In genomic region chr6:107665386-107665785, GRCh38 we compare ENCODE assay signal across 16 cellular contexts.
DNase-seq lines count a peak whose midpoint lies in the region; TF ChIP-seq lines count a peak whose summit lies in the region.
"Had no signal": no experiment of that assay in that cellular context is flagged by ENCODE, and none has a peak within 500 bp of the region (broad histone marks: within the 10 kb centered on the region; RNA-seq: fewer than 3 reads in every experiment).

No MANE protein-coding gene starts in this region.

- no TSS peak for BruUV-seq in Calu3 (replicated peaks; lab: Mats Ljungman, UMichigan)

- H3K9ac ChIP-seq in parathyroid adenoma, result no peak overlapping the region
- H3K9ac ChIP-seq: BLaER1 treated with 17β-estradiol and CSF1 and Interleukin-3, amounts not matched to agents 10 nM and 100 nM had no signal

- WGBS in thyroid gland, 2 donors, result 68 to 78% methylated on average over 4 of the region's 4 CpGs
- 8 to 18% (median 11%) methylated on average over 4 of the region's 4 CpGs for WGBS in ovary, 3 donors

- H3K27me3 ChIP-seq in parathyroid adenoma (ENCODE audit: control insufficient read depth, insufficient read depth, low read length), result no peaks in the 10 kb centered on the region
- H3K27me3 ChIP-seq in thyroid gland, result no peaks in the 10 kb centered on the region
- H3K27me3 ChIP-seq in ovary, result no peaks in the 10 kb centered on the region
- H3K27me3 ChIP-seq: adrenal gland; BLaER1 treated with 17β-estradiol and CSF1 and Interleukin-3, amounts not matched to agents 10 nM and 100 nM; gastroesophageal sphincter; tibial artery had no signal

- peak overlapping the region; percentile 46 for H3K4me2 ChIP-seq in parathyroid adenoma (ENCODE audit: low read length)

- peaks cover 11% of the 10 kb centered on the region for H3K36me3 Mint-ChIP-seq in Calu3 (ENCODE audit: insufficient read depth, unreplicated experiment)

- H3K27ac Mint-ChIP-seq in Calu3 (ENCODE audit: unreplicated experiment), result peak overlapping the region; percentile 90
- H3K27ac Mint-ChIP-seq: activated T-cell treated with anti-CD3 and anti-CD28 coated beads, Interleukin-2, amount 50 U/mL, for 24 hours; dendritic cell treated with granulocyte-macrophage colony-stimulating factor and Interleukin-4, amounts not matched to agents 40 ng/mL and 50 ng/mL, for 4 days had no signal

- DNase-seq in Calu3 (no peak), NCI-H146 treated with DMSO at 0.1 percent for 48 hours (lab: John Stamatoyannopoulos, UW; ENCODE audit: unreplicated experiment) (peak; percentile 31), dermis blood vessel endothelial cell (peak; percentile 72), thyroid gland (no peak), kidney glomerular epithelial cell (lab: John Stamatoyannopoulos, UW) (no peak), ovary (no peak), T-helper 9 cell (no peak)
- DNase-seq: activated T-cell treated with anti-CD3 and anti-CD28 coated beads, Interleukin-2, amount 50 U/mL, for 24 hours; adrenal gland; NCI-H1105 treated with DMSO at 0.1 percent for 48 hours; stimulated activated CD4-positive, alpha-beta T cell treated with anti-CD3 and anti-CD28 coated beads, Interleukin-2, amount 100 ng/mL, for 48 hours; tibial artery had no signal

- H3K4me1 ChIP-seq in parathyroid adenoma (peaks cover 34% of the 10 kb centered on the region), thyroid gland (peaks cover 8 to 22% of the 10 kb centered on the region in 2 donors), ovary (ENCODE audit: insufficient read depth) (peaks cover 17% of the 10 kb centered on the region)
- H3K4me1 ChIP-seq: gastroesophageal sphincter, tibial artery had no signal

- TF ChIP-seq CTCF in Calu3 (IDR thresholded peaks at IDR 0.05; ENCODE audit: unreplicated experiment) (no peak), parathyroid adenoma (IDR thresholded peaks at IDR 0.05) (no peak), thyroid gland (IDR thresholded peaks at IDR 0.05) (no peak), ovary (IDR thresholded peaks at IDR 0.05) (no peak)

- H3K27ac ChIP-seq in parathyroid adenoma, result peak overlapping the region; percentile 82
- H3K27ac ChIP-seq in thyroid gland, result no peak overlapping the region
- peak overlapping the region in 1 of 2 donors; percentile 68 for H3K27ac ChIP-seq in ovary
- H3K27ac ChIP-seq: BLaER1 treated with 17β-estradiol and CSF1 and Interleukin-3, amounts not matched to agents 10 nM and 100 nM had no signal

- H3K27me3 Mint-ChIP-seq in Calu3 (ENCODE audit: unreplicated experiment), result no peaks in the 10 kb centered on the region
- H3K27me3 Mint-ChIP-seq: activated T-cell treated with anti-CD3 and anti-CD28 coated beads, Interleukin-2, amount 50 U/mL, for 24 hours had no signal

- no peaks in the 10 kb centered on the region for H3K9me3 Mint-ChIP-seq in Calu3 (ENCODE audit: low read depth, unreplicated experiment)
- H3K9me3 Mint-ChIP-seq: activated T-cell treated with anti-CD3 and anti-CD28 coated beads, Interleukin-2, amount 50 U/mL, for 24 hours; dendritic cell treated with granulocyte-macrophage colony-stimulating factor and Interleukin-4, amounts not matched to agents 40 ng/mL and 50 ng/mL, for 4 days had no signal

- CTCF ChIA-PET in Calu3 (lab: Charles Lee), result interaction anchor here (0.5 to 1.4 kb wide), 3 partner anchors 12 to 206 kb away, joined by 3 to 8 read pairs (median 3); partner anchors contain the start of gene PDSS2

- TF ChIP-seq POLR2A in thyroid gland (IDR thresholded peaks at IDR 0.05) (no peak), ovary (IDR thresholded peaks at IDR 0.05) (no peak)

- H3K36me3 ChIP-seq in parathyroid adenoma (ENCODE audit: control insufficient read depth, insufficient read depth, low read length), result no peaks in the 10 kb centered on the region
- no peaks in the 10 kb centered on the region for H3K36me3 ChIP-seq in thyroid gland
- no peaks in the 10 kb centered on the region for H3K36me3 ChIP-seq in ovary
- H3K36me3 ChIP-seq: adrenal gland; BLaER1 treated with 17β-estradiol and CSF1 and Interleukin-3, amounts not matched to agents 10 nM and 100 nM; gastroesophageal sphincter had no signal

- peak overlapping the region; percentile 2 for H3K4me3 Mint-ChIP-seq in Calu3 (ENCODE audit: low read depth, unreplicated experiment)
- H3K4me3 Mint-ChIP-seq: activated T-cell treated with anti-CD3 and anti-CD28 coated beads, Interleukin-2, amount 50 U/mL, for 24 hours; dendritic cell treated with granulocyte-macrophage colony-stimulating factor and Interleukin-4, amounts not matched to agents 40 ng/mL and 50 ng/mL, for 4 days had no signal

- H3K4me3 ChIP-seq in parathyroid adenoma (ENCODE audit: low read depth, low read length) (no peak overlapping the region), thyroid gland (replicated peaks in 1 of 3) (no peak overlapping the region), ovary (no peak overlapping the region)
- H3K4me3 ChIP-seq: adrenal gland; BLaER1 treated with 17β-estradiol and CSF1 and Interleukin-3, amounts not matched to agents 10 nM and 100 nM; gastroesophageal sphincter; tibial artery had no signal

- H2AFZ ChIP-seq in parathyroid adenoma, result peak overlapping the region; percentile 77

- H3K9me3 ChIP-seq in parathyroid adenoma (ENCODE audit: control insufficient read depth, low read length), result no peaks in the 10 kb centered on the region
- H3K9me3 ChIP-seq in thyroid gland, result no peaks in the 10 kb centered on the region
- no peaks in the 10 kb centered on the region for H3K9me3 ChIP-seq in ovary
- H3K9me3 ChIP-seq: adrenal gland, gastroesophageal sphincter, tibial artery had no signal

- intact Hi-C loops in Calu3 (cut with micrococcal nuclease; ENCODE audit: unreplicated experiment), result loop anchor here (10.0 kb wide), 2 partner anchors 171 to 511 kb away; partner anchors contain the start of gene SOBP
- intact Hi-C loops in thyroid gland (cut with DNase I), result no loop called here
- intact Hi-C loops in ovary (cut with DNase I), result loop anchor here in 1 of 4 donors (5.0 kb wide), 1 partner anchor 182 kb away; no protein-coding TSS in a partner anchor

- peaks cover 61% of the 10 kb centered on the region for H3K4me1 Mint-ChIP-seq in Calu3 (ENCODE audit: low read depth, unreplicated experiment)

- no peak for TF ChIP-seq EP300 in ovary (IDR thresholded peaks at IDR 0.05)

- H3K79me2 ChIP-seq in parathyroid adenoma, result no peaks in the 10 kb centered on the region

Comparison
In these comparisons a context has a peak if more than half of its experiments do, and no peak if none do; other contexts are left out.
1. DNase-seq: peak in NCI-H146 treated with DMSO at 0.1 percent for 48 hours (single experiment) and dermis blood vessel endothelial cell (single experiment); none in Calu3 (single experiment), thyroid gland (0 of 2), kidney glomerular epithelial cell (single experiment), ovary (0 of 5) and T-helper 9 cell (single experiment).